14 cellular contexts compared by ENCODE assay signal in the genomic region with DNA sequence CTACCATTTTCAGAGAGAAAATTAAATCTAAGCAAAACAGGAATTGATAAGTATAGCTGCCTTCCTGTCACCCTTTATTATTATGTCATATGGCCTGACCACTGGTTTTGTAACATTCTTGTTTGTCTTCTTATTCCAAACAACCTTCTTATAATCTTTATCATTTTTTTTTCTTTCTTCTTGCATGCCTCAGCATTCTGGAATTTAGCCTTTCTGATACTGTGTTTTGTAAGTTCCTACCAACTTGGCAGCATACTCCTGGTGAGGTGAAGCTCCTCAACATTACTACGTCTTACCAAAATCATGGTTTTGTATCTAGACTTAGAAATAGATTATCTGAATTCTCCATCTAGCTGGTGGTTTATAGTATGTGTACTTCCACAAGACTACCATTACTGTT.
DNase-seq lines count a peak whose midpoint lies in the region; ATAC-seq and TF ChIP-seq lines count a peak whose summit lies in the region.
"Had no signal": no experiment of that assay in that cellular context is flagged by ENCODE, and none has a peak within 500 bp of the region (broad histone marks: within the 10 kb centered on the region; RNA-seq: fewer than 3 reads in every experiment).

No MANE protein-coding gene starts in this region.

- in situ Hi-C loops in GM13977 (cut with MboI; ENCODE audit: low pct_unique_long_range_greater_than_20kb, low sequenced_read_pairs, unreplicated experiment), result no loop called here

- H3K27me3 Mint-ChIP-seq in natural killer cell treated with Interleukin-12 subunit alpha and Interleukin-12 subunit beta and Interleukin-15 and Interleukin-18, amount 100 ng/mL, for 72 hours, result no peaks in the 10 kb centered on the region

- H3K4me3 ChIP-seq in RWPE2 (ENCODE audit: severe bottlenecking) (no peak overlapping the region), choroid plexus epithelial cell (ENCODE audit: low read depth, low read length) (no peak overlapping the region)

- H3K27me3 ChIP-seq in RWPE2 (ENCODE audit: insufficient read depth, poor library complexity, severe bottlenecking), result no peaks in the 10 kb centered on the region
- H3K27me3 ChIP-seq: BE2C had no signal

- peaks cover 6% of the 10 kb centered on the region for H3K4me1 ChIP-seq in RWPE2 (ENCODE audit: insufficient read depth, poor library complexity, severe bottlenecking)

- H3K4me1 Mint-ChIP-seq in natural killer cell treated with Interleukin-12 subunit alpha and Interleukin-12 subunit beta and Interleukin-15 and Interleukin-18, amount 100 ng/mL, for 72 hours (ENCODE audit: low read depth in 2 of 2), result no peaks in the 10 kb centered on the region

- no peak overlapping the region for H3K27ac Mint-ChIP-seq in natural killer cell treated with Interleukin-12 subunit alpha and Interleukin-12 subunit beta and Interleukin-15 and Interleukin-18, amount 100 ng/mL, for 72 hours
- H3K27ac Mint-ChIP-seq: CD8-positive, alpha-beta T cell had no signal

- H3K36me3 Mint-ChIP-seq in natural killer cell treated with Interleukin-12 subunit alpha and Interleukin-12 subunit beta and Interleukin-15 and Interleukin-18, amount 100 ng/mL, for 72 hours, result no peaks in the 10 kb centered on the region

- ATAC-seq in RWPE2 (ENCODE audit: low read depth), result peak; percentile 48; the same call in 1 of the 3 replicates
- ATAC-seq in HG03196 (IDR thresholded peaks at IDR 0.05; ENCODE audit: unreplicated experiment), result no peak
- no peak for ATAC-seq in natural killer cell treated with Interleukin-12 subunit alpha and Interleukin-12 subunit beta and Interleukin-15 and Interleukin-18, amount 100 ng/mL, for 72 hours
- ATAC-seq: CD8-positive, alpha-beta T cell had no signal

- no peaks in the 10 kb centered on the region for H3K36me3 ChIP-seq in RWPE2 (ENCODE audit: low read depth)
- H3K36me3 ChIP-seq: BE2C had no signal

- DNase-seq in GM03348 (ENCODE audit: low spot score) (peak; percentile 12), RWPE2 (ENCODE audit: low spot score) (no peak), choroid plexus epithelial cell (ENCODE audit: low read depth) (peak; percentile 76), renal cortical epithelial cell (ENCODE audit: low read depth) (peak; percentile 13), glomerular visceral epithelial cell (ENCODE audit: extremely low spot score) (no peak), GM13977 (ENCODE audit: low spot score) (no peak)
- no peak for DNase-seq in natural killer cell treated with Interleukin-12 subunit alpha and Interleukin-12 subunit beta and Interleukin-15 and Interleukin-18, amount 100 ng/mL, for 72 hours (ENCODE audit: low spot score)
- DNase-seq: CD8-positive, alpha-beta T cell; NCI-H1436 treated with DMSO at 0.1 percent for 48 hours; NCI-H2081 treated with DMSO at 0.1 percent for 48 hours; NK-92 treated with Interleukin-12 subunit alpha and Interleukin-12 subunit beta, amount 100 ng/mL, for 24 hours; Right ventricle myocardium superior had no signal

- H3K9me3 ChIP-seq in RWPE2 (ENCODE audit: severe bottlenecking), result no peaks in the 10 kb centered on the region
- H3K9me3 ChIP-seq: BE2C had no signal

- no peak overlapping the region for H3K4me3 Mint-ChIP-seq in natural killer cell treated with Interleukin-12 subunit alpha and Interleukin-12 subunit beta and Interleukin-15 and Interleukin-18, amount 100 ng/mL, for 72 hours
- H3K4me3 Mint-ChIP-seq: CD8-positive, alpha-beta T cell had no signal

- TF ChIP-seq CTCF in RWPE2 (IDR thresholded peaks at IDR 0.05; ENCODE audit: poor library complexity, severe bottlenecking) (peak; percentile 5), choroid plexus epithelial cell (conservative IDR thresholded peaks at IDR 0.05; ENCODE audit: low read depth, low read length) (no peak), GM13977 (IDR thresholded peaks at IDR 0.05; ENCODE audit: extremely low read depth, insufficient read depth, missing control alignments) (no peak)

- no peak overlapping the region for H3K27ac ChIP-seq in RWPE2 (ENCODE audit: poor library complexity, severe bottlenecking)

- no peaks in the 10 kb centered on the region for H3K9me3 Mint-ChIP-seq in natural killer cell treated with Interleukin-12 subunit alpha and Interleukin-12 subunit beta and Interleukin-15 and Interleukin-18, amount 100 ng/mL, for 72 hours
- H3K9me3 Mint-ChIP-seq: CD8-positive, alpha-beta T cell had no signal

Comparison
In these comparisons a context has a peak if more than half of its experiments do, and no peak if none do; other contexts are left out.
1. DNase-seq: peak in GM03348 (single experiment), choroid plexus epithelial cell (single experiment) and renal cortical epithelial cell (single experiment); none in RWPE2 (single experiment), natural killer cell treated with Interleukin-12 subunit alpha and Interleukin-12 subunit beta and Interleukin-15 and Interleukin-18, amount 100 ng/mL, for 72 hours (single experiment), glomerular visceral epithelial cell (single experiment) and GM13977 (single experiment).